In the genomic region with DNA sequence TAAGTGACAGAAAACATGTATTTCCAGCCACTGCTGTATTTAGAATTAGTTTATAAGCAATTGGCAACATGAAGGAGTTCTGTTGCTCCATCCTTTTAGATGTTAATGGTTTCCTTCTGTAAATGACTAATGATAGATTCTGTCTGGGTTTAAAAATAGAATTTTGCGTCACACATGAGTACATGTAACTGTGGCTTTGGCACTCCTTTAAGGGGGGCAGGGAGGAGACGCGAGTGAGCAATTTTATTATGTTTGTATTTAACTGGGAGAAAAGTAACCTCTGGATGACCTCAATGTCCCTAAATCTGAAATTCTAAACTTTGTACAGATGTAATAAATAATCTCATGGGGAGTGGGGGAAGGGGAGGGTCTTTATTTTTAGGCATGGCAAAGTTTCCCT, we compare ENCODE assay signal across 8 cellular contexts.
DNase-seq lines count a peak whose midpoint lies in the region; ATAC-seq and TF ChIP-seq lines count a peak whose summit lies in the region.

No MANE protein-coding gene starts in this region.

- ATAC-seq in HG03159 (IDR thresholded peaks at IDR 0.05; ENCODE audit: unreplicated experiment) (peak; percentile 65), activated B cell treated with CpG ODN at 0.5 μM for 24 hours (ENCODE audit: low read depth) (peak; percentile 54)

- H3K27ac Mint-ChIP-seq in activated B cell treated with CpG ODN at 0.5 μM for 24 hours = no peak overlapping the region

- H3K4me1 ChIP-seq in effector memory CD4-positive, alpha-beta T cell (ENCODE audit: control insufficient read depth, insufficient read depth, low read length, poor library complexity, severe bottlenecking) = no peaks in the 10 kb centered on the region

- no peak overlapping the region for H3K27ac ChIP-seq in effector memory CD4-positive, alpha-beta T cell (ENCODE audit: insufficient read depth, low read length, poor library complexity, severe bottlenecking)

- H3K36me3 Mint-ChIP-seq in activated B cell treated with CpG ODN at 0.5 μM for 24 hours (ENCODE audit: low read depth) = peaks cover 25% of the 10 kb centered on the region

- H3K36me3 ChIP-seq in effector memory CD4-positive, alpha-beta T cell (ENCODE audit: control insufficient read depth, insufficient read depth, low read length) = peaks cover 10% of the 10 kb centered on the region

- DNase-seq in EL = peak; percentile 90
- no peak for DNase-seq in activated B cell treated with CpG ODN at 0.5 μM for 24 hours
- DNase-seq in kidney tubule cell (ENCODE audit: low spot score) = peak; percentile 92
- DNase-seq in effector memory CD4-positive, alpha-beta T cell = no peak
- no peak for DNase-seq in DMS53 (lab: John Stamatoyannopoulos, UW)
- no peak for DNase-seq in activated naive CD4-positive, alpha-beta T cell treated with Interleukin-2 at 50 U/mL for 16 hours
- DNase-seq in NCI-H82 treated with DMSO at 0.1 percent for 48 hours (lab: John Stamatoyannopoulos, UW; ENCODE audit: unreplicated experiment) = no peak

- no peak for TF ChIP-seq CTCF in activated B cell treated with CpG ODN at 0.5 μM for 24 hours (IDR thresholded peaks at IDR 0.05)

- intact Hi-C loops in activated B cell treated with CpG ODN at 0.5 μM for 24 hours (cut with micrococcal nuclease) = no loop called here

- H3K27me3 ChIP-seq in effector memory CD4-positive, alpha-beta T cell (replicated peaks; ENCODE audit: control insufficient read depth, insufficient read depth, low read length, poor library complexity, severe bottlenecking) = no peaks in the 10 kb centered on the region

- H3K4me3 ChIP-seq in effector memory CD4-positive, alpha-beta T cell (ENCODE audit: insufficient read depth, low read depth, low read length, poor library complexity, severe bottlenecking) = no peak overlapping the region

- POLR2A ChIA-PET in activated B cell treated with CpG ODN at 0.5 μM for 24 hours (lab: Charles Lee) = no interaction called here

- no peak overlapping the region for H3K4me3 Mint-ChIP-seq in activated B cell treated with CpG ODN at 0.5 μM for 24 hours

- H3K27me3 Mint-ChIP-seq in activated B cell treated with CpG ODN at 0.5 μM for 24 hours = no peaks in the 10 kb centered on the region

- H3K9me3 Mint-ChIP-seq in activated B cell treated with CpG ODN at 0.5 μM for 24 hours = no peaks in the 10 kb centered on the region

- peaks cover 19% of the 10 kb centered on the region for H3K4me1 Mint-ChIP-seq in activated B cell treated with CpG ODN at 0.5 μM for 24 hours

- CTCF ChIA-PET in activated B cell treated with CpG ODN at 0.5 μM for 24 hours (lab: Charles Lee) = no interaction called here

- no peaks in the 10 kb centered on the region for H3K9me3 ChIP-seq in effector memory CD4-positive, alpha-beta T cell (ENCODE audit: control insufficient read depth, low read length)

Comparison
In these comparisons a context has a peak if more than half of its experiments do, and no peak if none do; other contexts are left out.
1. DNase-seq: peak in EL (single experiment) and kidney tubule cell (single experiment); none in activated B cell treated with CpG ODN at 0.5 μM for 24 hours (single experiment), effector memory CD4-positive, alpha-beta T cell (0 of 3), DMS53 (single experiment), activated naive CD4-positive, alpha-beta T cell treated with Interleukin-2 at 50 U/mL for 16 hours (single experiment) and NCI-H82 treated with DMSO at 0.1 percent for 48 hours (single experiment).